16 cellular contexts compared by ENCODE assay signal in genomic region chr12:95277139-95277538, GRCh38. TPM values are rescaled to one million over a fixed set of nuclear protein-coding genes. Genes with fewer than 3 reads are reported as not detected.
A peak's percentile ranks its signal among the peaks of the same experiment; 100 is the strongest.
DNase-seq lines count a peak whose midpoint lies in the region; ATAC-seq, FAIRE-seq and TF ChIP-seq lines count a peak whose summit lies in the region.
"Had no signal": no experiment of that assay in that cellular context is flagged by ENCODE, and none has a peak within 500 bp of the region (broad histone marks: within the 10 kb centered on the region; RNA-seq: fewer than 3 reads in every experiment).

No MANE protein-coding gene starts in this region.

- H3K27ac ChIP-seq in astrocyte (ENCODE audit: low read depth, low read length) (peak overlapping the region; percentile 32), HepG2 (ENCODE audit: extremely low read length, insufficient read depth, low read length) (no peak overlapping the region)
- no peak overlapping the region for H3K27ac ChIP-seq in CD8-positive, alpha-beta T cell (ENCODE audit: low read depth, low read length)
- H3K27ac ChIP-seq: WERI-Rb-1 had no signal

- no peaks in the 10 kb centered on the region for H3K27me3 ChIP-seq in astrocyte (ENCODE audit: insufficient read depth, low read length)
- no peaks in the 10 kb centered on the region for H3K27me3 ChIP-seq in CD8-positive, alpha-beta T cell (ENCODE audit: insufficient read depth, low read length)
- no peaks in the 10 kb centered on the region for H3K27me3 ChIP-seq in HepG2 (ENCODE audit: control insufficient read depth in 1 of 2, insufficient read depth in 2 of 2, low read length in 2 of 2)

- no peak overlapping the region for H3K4me3 Mint-ChIP-seq in astrocyte (ENCODE audit: unreplicated experiment)
- no peak overlapping the region for H3K4me3 Mint-ChIP-seq in CD8-positive, alpha-beta T cell
- H3K4me3 Mint-ChIP-seq: activated T-cell treated with anti-CD3 and anti-CD28 coated beads, Interleukin-2, amount 50 U/mL, for 24 hours had no signal

- no peak overlapping the region for H3K4me3 ChIP-seq in astrocyte (ENCODE audit: insufficient read depth, low read depth, low read length)
- H3K4me3 ChIP-seq in fibroblast of villous mesenchyme (ENCODE audit: low read depth, low read length) = no peak overlapping the region
- H3K4me3 ChIP-seq in CD8-positive, alpha-beta T cell (ENCODE audit: low read depth, low read length) = no peak overlapping the region
- no peak overlapping the region for H3K4me3 ChIP-seq in HepG2 (replicated peaks in 1 of 3; ENCODE audit: insufficient read depth in 1 of 3, low read depth in 2 of 3, low read length in 3 of 3)

- H3K9me3 ChIP-seq in astrocyte (ENCODE audit: insufficient read depth, low read depth, low read length) (no peaks in the 10 kb centered on the region), HepG2 (ENCODE audit: low read length) (no peaks in the 10 kb centered on the region)
- H3K9me3 ChIP-seq in CD8-positive, alpha-beta T cell (ENCODE audit: low read length) = no peaks in the 10 kb centered on the region

- FAIRE-seq in H54 (lab: Jason Lieb, UNC) (peak; percentile 77), astrocyte (lab: Jason Lieb, UNC) (peak; percentile 64), HepG2 (lab: Jason Lieb, UNC) (no peak)
- FAIRE-seq: G401.6, small intestine had no signal

- H3K27me3 Mint-ChIP-seq in astrocyte (ENCODE audit: low read depth, unreplicated experiment) = no peaks in the 10 kb centered on the region
- H3K27me3 Mint-ChIP-seq in CD8-positive, alpha-beta T cell (ENCODE audit: low read depth) = no peaks in the 10 kb centered on the region
- H3K27me3 Mint-ChIP-seq: activated T-cell treated with anti-CD3 and anti-CD28 coated beads, Interleukin-2, amount 50 U/mL, for 24 hours had no signal

- in situ Hi-C loops in HepG2 (cut with HindIII; ENCODE audit: extremely low pct_ligation_motif_present, low pct_unique_long_range_greater_than_20kb) = no loop called here

- peaks cover 12% of the 10 kb centered on the region for H3K4me1 Mint-ChIP-seq in astrocyte (ENCODE audit: low read depth, unreplicated experiment)
- peaks cover 2% of the 10 kb centered on the region for H3K4me1 Mint-ChIP-seq in CD8-positive, alpha-beta T cell (ENCODE audit: low read depth)

- WGBS in HepG2 (ENCODE audit: low lambda C conversion rate) = 95% methylated on average over 1 of the region's 1 CpG

- peaks cover 5% of the 10 kb centered on the region for H3K36me3 Mint-ChIP-seq in astrocyte (ENCODE audit: low read depth, unreplicated experiment)
- peaks cover 55% of the 10 kb centered on the region for H3K36me3 Mint-ChIP-seq in CD8-positive, alpha-beta T cell

- intact Hi-C loops in CD8-positive, alpha-beta T cell (cut with DNase I, micrococcal nuclease) = no loop called here
- intact Hi-C loops in HepG2 (cut with micrococcal nuclease; ENCODE audit: unreplicated experiment) = no loop called here

- DNase-seq in H54 (ENCODE audit: insufficient read length, low spot score) = peak; percentile 7
- peak; percentile 87 for DNase-seq in astrocyte (ENCODE audit: low read depth)
- peak; percentile 84 for DNase-seq in fibroblast of villous mesenchyme (ENCODE audit: low read depth)
- peak; percentile 68 for DNase-seq in superior temporal gyrus (ENCODE audit: extremely low spot score)
- DNase-seq in CD8-positive, alpha-beta T cell = no peak
- no peak for DNase-seq in OCI-M1 (lab: John Stamatoyannopoulos, UW)
- DNase-seq in HepG2 (ENCODE audit: low spot score) = no peak
- DNase-seq: activated T-cell treated with anti-CD3 and anti-CD28 coated beads, Interleukin-2, amount 50 U/mL, for 24 hours; cerebellar nuclear complex; Kasumi-1; NCI-H510A treated with DMSO at 0.1 percent for 48 hours; SHP77; small intestine; WERI-Rb-1 had no signal

- no peaks in the 10 kb centered on the region for H4K20me1 ChIP-seq in astrocyte (ENCODE audit: insufficient read depth, low read length)
- no peaks in the 10 kb centered on the region for H4K20me1 ChIP-seq in HepG2 (ENCODE audit: insufficient read depth, low read length)

- peak overlapping the region; percentile 62 for H3K27ac Mint-ChIP-seq in astrocyte (ENCODE audit: unreplicated experiment)
- H3K27ac Mint-ChIP-seq in CD8-positive, alpha-beta T cell = no peak overlapping the region
- H3K27ac Mint-ChIP-seq: activated T-cell treated with anti-CD3 and anti-CD28 coated beads, Interleukin-2, amount 50 U/mL, for 24 hours had no signal

- no peak for TF ChIP-seq RAD21 in HepG2 (CRISPR knock-in tag; IDR thresholded peaks at IDR 0.05)

- TF ChIP-seq CTCF in astrocyte (IDR thresholded peaks at IDR 0.05; ENCODE audit: insufficient read depth, low read depth, low read length) (no peak), fibroblast of villous mesenchyme (IDR thresholded peaks at IDR 0.05; ENCODE audit: insufficient read depth, low read depth, low read length) (no peak), HepG2 (CRISPR knock-in tag; IDR thresholded peaks at IDR 0.05) (no peak)
- TF ChIP-seq CTCF in CD8-positive, alpha-beta T cell (IDR thresholded peaks at IDR 0.05) = no peak

- POLR2A ChIA-PET in CD8-positive, alpha-beta T cell (lab: Charles Lee) = interaction anchor here (0.8 kb wide), 1 partner anchor 31 kb away, joined by 3 read pairs; no protein-coding TSS in a partner anchor
- POLR2A ChIA-PET in HepG2 (lab: Yijun Ruan, JAX) = no interaction called here

- H3K79me2 ChIP-seq in astrocyte (ENCODE audit: insufficient read depth, low read length) (peaks cover 4% of the 10 kb centered on the region), HepG2 (ENCODE audit: insufficient read depth, low read length) (no peaks in the 10 kb centered on the region)

- no peak for TF ChIP-seq POLR2A in H54 (IDR thresholded peaks at IDR 0.05; ENCODE audit: low read depth, low read length)
- TF ChIP-seq POLR2A in HepG2 (IDR thresholded peaks at IDR 0.05; ENCODE audit: insufficient read depth in 1 of 2, low read depth in 2 of 2, low read length in 2 of 2) = no peak

- peak overlapping the region; percentile 45 for H3K4me2 ChIP-seq in astrocyte (ENCODE audit: low read length)
- no peak overlapping the region for H3K4me2 ChIP-seq in HepG2 (ENCODE audit: low read depth, low read length)

- H3K4me1 ChIP-seq in astrocyte (ENCODE audit: insufficient read depth, low read length) = peaks cover 3% of the 10 kb centered on the region
- H3K4me1 ChIP-seq in CD8-positive, alpha-beta T cell (ENCODE audit: insufficient read depth, low read length) = no peaks in the 10 kb centered on the region
- no peaks in the 10 kb centered on the region for H3K4me1 ChIP-seq in HepG2 (ENCODE audit: insufficient read depth, low read length)

- CTCF ChIA-PET in CD8-positive, alpha-beta T cell (lab: Charles Lee) = no interaction called here
- CTCF ChIA-PET in HepG2 (lab: Yijun Ruan, JAX; ENCODE audit: low intra/inter-chr PET ratio, low total read pairs) = no interaction called here

- no TSS peak for BruUV-seq in HepG2 (replicated peaks; lab: Mats Ljungman, UMichigan)

- no peaks in the 10 kb centered on the region for H3K9me3 Mint-ChIP-seq in astrocyte (ENCODE audit: unreplicated experiment)
- H3K9me3 Mint-ChIP-seq in CD8-positive, alpha-beta T cell = no peaks in the 10 kb centered on the region
- H3K9me3 Mint-ChIP-seq: activated T-cell treated with anti-CD3 and anti-CD28 coated beads, Interleukin-2, amount 50 U/mL, for 24 hours had no signal

- H3K9ac ChIP-seq in astrocyte (ENCODE audit: low read length) (no peak overlapping the region), HepG2 (ENCODE audit: insufficient read depth, low read depth, low read length) (no peak overlapping the region)

- H2AFZ ChIP-seq in astrocyte (ENCODE audit: low read depth, low read length) (no peak overlapping the region), HepG2 (ENCODE audit: low read length) (no peak overlapping the region)

- ATAC-seq in CD8-positive, alpha-beta T cell = no peak
- ATAC-seq in GM21390 (IDR thresholded peaks at IDR 0.05; ENCODE audit: unreplicated experiment) (no peak), HepG2 (no peak)

- peaks cover 6% of the 10 kb centered on the region for H3K36me3 ChIP-seq in astrocyte (ENCODE audit: insufficient read depth, low read length)
- peaks cover 11% of the 10 kb centered on the region for H3K36me3 ChIP-seq in CD8-positive, alpha-beta T cell (ENCODE audit: insufficient read depth, low read length)
- peaks cover 4 to 12% of the 10 kb centered on the region in 2 experiments for H3K36me3 ChIP-seq in HepG2 (replicated peaks in 1 of 2; ENCODE audit: control insufficient read depth in 1 of 2, insufficient read depth in 2 of 2, low read length in 2 of 2)

- TF ChIP-seq EP300 in HepG2 (IDR thresholded peaks at IDR 0.05; ENCODE audit: low read depth in 2 of 2, low read length in 2 of 2) (no peak), HepG2 (CRISPR knock-in tag; IDR thresholded peaks at IDR 0.05; ENCODE audit: borderline replicate concordance) (no peak)

RNA-seq across cellular contexts. Expression of gene VEZT, which starts 59.5 kb away (rescaled TPM):
- total RNA-seq in astrocyte (106 and 107 TPM in 2 replicates), fibroblast of villous mesenchyme (73.4 and 84.6 TPM in 2 replicates), HepG2 (2016; rRNA removed; fragmentation: Illumina TruSeq; extraction: Trizol) (29.3 and 35.5 TPM in 2 replicates)
- 10 to 100 TPM; 48.4 to 57.7 TPM for total RNA-seq in CD8-positive, alpha-beta T cell
- total RNA-seq in HepG2 (2016; cell fraction: cytosol; rRNA removed; fragmentation: Illumina TruSeq; extraction: Trizol; ENCODE audit: low read depth) = 7.5 and 8.0 TPM in 2 replicates
- 32.6 and 33.9 TPM in 2 replicates for total RNA-seq in HepG2 (2016; cell fraction: insoluble cytoplasmic fraction; rRNA removed; fragmentation: Illumina TruSeq; extraction: Trizol)
- 18.5 and 18.7 TPM in 2 replicates for total RNA-seq in HepG2 (2016; cell fraction: membrane; rRNA removed; fragmentation: Illumina TruSeq; extraction: Trizol)
- 42.1 and 42.8 TPM in 2 replicates for total RNA-seq in HepG2 (2016; cell fraction: nucleus; rRNA removed; fragmentation: Illumina TruSeq; extraction: Trizol)
- polyA plus RNA-seq in HepG2 (2011; rRNA removed) = 37.8 and 51.6 TPM in 2 replicates
- 17.3 and 26.2 TPM in 2 replicates for polyA plus RNA-seq in HepG2 (2011; cell fraction: cytosol; rRNA removed)
- 14.3 and 17.8 TPM in 2 replicates for polyA plus RNA-seq in HepG2 (2011; cell fraction: nucleus; rRNA removed)
- polyA plus RNA-seq in HepG2 (2012) = 20.0 and 33.9 TPM in 2 replicates
- 2.8 and 3.1 TPM in 2 replicates for polyA plus RNA-seq in HepG2 (2016; cell fraction: cytosol; fragmentation: Illumina TruSeq; extraction: Trizol; ENCODE audit: low read depth)
- 23.2 and 28.2 TPM in 2 replicates for polyA plus RNA-seq in HepG2 (2016; cell fraction: insoluble cytoplasmic fraction; fragmentation: Illumina TruSeq; extraction: Trizol; ENCODE audit: low read depth)
- polyA plus RNA-seq in HepG2 (2016; cell fraction: membrane; fragmentation: Illumina TruSeq; extraction: Trizol; ENCODE audit: low read depth) = 7.9 and 8.0 TPM in 2 replicates
- 32.9 and 35.3 TPM in 2 replicates for polyA plus RNA-seq in HepG2 (2016; cell fraction: nucleus; fragmentation: Illumina TruSeq; extraction: Trizol; ENCODE audit: insufficient read depth, low read depth)
- 30.9 and 73.5 TPM in 2 replicates for polyA minus RNA-seq in HepG2 (2011; rRNA and poly(A)+ RNA removed; ENCODE audit: low replicate concordance)
- polyA minus RNA-seq in HepG2 (2011; cell fraction: cytosol; rRNA and poly(A)+ RNA removed) = 18.0 and 25.5 TPM in 2 replicates
- 79.4 and 85.3 TPM in 2 replicates for polyA minus RNA-seq in HepG2 (2011; cell fraction: nucleus; rRNA and poly(A)+ RNA removed)

RNA-seq across cellular contexts. Expression of gene FGD6, which starts 59.9 kb away (rescaled TPM):
- total RNA-seq in astrocyte (25.3 and 26.5 TPM in 2 replicates), fibroblast of villous mesenchyme (11.9 and 18.1 TPM in 2 replicates), HepG2 (2016; rRNA removed; fragmentation: Illumina TruSeq; extraction: Trizol) (4.3 and 5.3 TPM in 2 replicates)
- 1 to 10 TPM in 1 of 2 experiments, under 1 TPM in 1; 0.94 to 1.6 TPM for total RNA-seq in CD8-positive, alpha-beta T cell
- 4.7 and 6.1 TPM in 2 replicates for total RNA-seq in HepG2 (2016; cell fraction: cytosol; rRNA removed; fragmentation: Illumina TruSeq; extraction: Trizol; ENCODE audit: low read depth)
- 4.1 and 4.3 TPM in 2 replicates for total RNA-seq in HepG2 (2016; cell fraction: insoluble cytoplasmic fraction; rRNA removed; fragmentation: Illumina TruSeq; extraction: Trizol)
- total RNA-seq in HepG2 (2016; cell fraction: membrane; rRNA removed; fragmentation: Illumina TruSeq; extraction: Trizol) = 8.4 and 10.4 TPM in 2 replicates
- total RNA-seq in HepG2 (2016; cell fraction: nucleus; rRNA removed; fragmentation: Illumina TruSeq; extraction: Trizol) = 5.5 and 6.6 TPM in 2 replicates
- polyA plus RNA-seq in HepG2 (2011; rRNA removed) = 1.1 and 2.2 TPM in 2 replicates
- polyA plus RNA-seq in HepG2 (2011; cell fraction: cytosol; rRNA removed) = 0.79 and 0.92 TPM in 2 replicates
- 1.8 and 2.2 TPM in 2 replicates for polyA plus RNA-seq in HepG2 (2011; cell fraction: nucleus; rRNA removed)
- 1.1 TPM in 2 replicates for polyA plus RNA-seq in HepG2 (2012)
- polyA plus RNA-seq in HepG2 (2016; cell fraction: cytosol; fragmentation: Illumina TruSeq; extraction: Trizol; ENCODE audit: low read depth) = 0.14 and 0.34 TPM in 2 replicates
- polyA plus RNA-seq in HepG2 (2016; cell fraction: insoluble cytoplasmic fraction; fragmentation: Illumina TruSeq; extraction: Trizol; ENCODE audit: low read depth) = 1.7 and 1.9 TPM in 2 replicates
- 0.33 and 0.40 TPM in 2 replicates for polyA plus RNA-seq in HepG2 (2016; cell fraction: membrane; fragmentation: Illumina TruSeq; extraction: Trizol; ENCODE audit: low read depth)
- 2.8 and 3.7 TPM in 2 replicates for polyA plus RNA-seq in HepG2 (2016; cell fraction: nucleus; fragmentation: Illumina TruSeq; extraction: Trizol; ENCODE audit: insufficient read depth, low read depth)
- 1.9 and 7.0 TPM in 2 replicates for polyA minus RNA-seq in HepG2 (2011; rRNA and poly(A)+ RNA removed; ENCODE audit: low replicate concordance)
- polyA minus RNA-seq in HepG2 (2011; cell fraction: cytosol; rRNA and poly(A)+ RNA removed) = 4.3 and 4.8 TPM in 2 replicates
- polyA minus RNA-seq in HepG2 (2011; cell fraction: nucleus; rRNA and poly(A)+ RNA removed) = 11.8 and 12.5 TPM in 2 replicates

Comparison
In these comparisons a context has a peak if more than half of its experiments do, and no peak if none do; other contexts are left out.
1. DNase-seq: peak in H54 (single experiment), astrocyte (single experiment), fibroblast of villous mesenchyme (single experiment) and superior temporal gyrus (single experiment); none in CD8-positive, alpha-beta T cell (0 of 7), OCI-M1 (single experiment) and HepG2 (single experiment).